Comparison of ENCODE assay signal across 16 cellular contexts in genomic region chr7:135539629-135540028, GRCh38. TPM values are rescaled to one million over a fixed set of nuclear protein-coding genes. Genes with fewer than 3 reads are reported as not detected.
A peak's percentile ranks its signal among the peaks of the same experiment; 100 is the strongest.
DNase-seq lines count a peak whose midpoint lies in the region; ATAC-seq, FAIRE-seq and TF ChIP-seq lines count a peak whose summit lies in the region.
"Had no signal": no experiment of that assay in that cellular context is flagged by ENCODE, and none has a peak within 500 bp of the region (broad histone marks: within the 10 kb centered on the region; RNA-seq: fewer than 3 reads in every experiment).

No MANE protein-coding gene starts in this region.

- TF ChIP-seq CTCF in WTC11 (IDR thresholded peaks at IDR 0.05) (no peak), esophagus muscularis mucosa (IDR thresholded peaks at IDR 0.05) (no peak), HepG2 (CRISPR knock-in tag; IDR thresholded peaks at IDR 0.05) (no peak), HFFc6 (IDR thresholded peaks at IDR 0.05) (no peak)

- H3K36me3 ChIP-seq in esophagus muscularis mucosa (no peaks in the 10 kb centered on the region), HepG2 (replicated peaks in 1 of 2; ENCODE audit: control insufficient read depth in 1 of 2, insufficient read depth in 2 of 2, low read length in 2 of 2) (no peaks in the 10 kb centered on the region), neuronal stem cell (replicated peaks in 1 of 2; ENCODE audit: control insufficient read depth in 2 of 2, insufficient read depth in 2 of 2, low read length in 2 of 2) (no peaks in the 10 kb centered on the region)

- no peak overlapping the region for H2BK120ac ChIP-seq in neuronal stem cell (ENCODE audit: low read depth, low read length)

- H2BK15ac ChIP-seq in neuronal stem cell (ENCODE audit: low read length), result no peak overlapping the region

- no peak overlapping the region for H2AFZ ChIP-seq in HepG2 (ENCODE audit: low read length)
- H2AFZ ChIP-seq in neuronal stem cell (ENCODE audit: low read length), result peak overlapping the region; percentile 67

- H3K27ac Mint-ChIP-seq in WTC11 (no peak overlapping the region; the same call in 1 of the 2 replicates), HFFc6 (no peak overlapping the region)
- H3K27ac Mint-ChIP-seq in stimulated activated effector memory CD8-positive, alpha-beta T cell treated with anti-CD3 and anti-CD28 coated beads, Interleukin-12 subunit alpha, Interleukin-12 subunit beta, amount 100 ng/mL, for 72 hours, result no peak overlapping the region
- H3K27ac Mint-ChIP-seq: CD4-positive, alpha-beta T cell had no signal

- H3K4me1 ChIP-seq in esophagus muscularis mucosa, result no peaks in the 10 kb centered on the region
- 0 out of 2 replicates have a peak, but pooled peaks cover 14% of the 10 kb centered on the region for H3K4me1 ChIP-seq in HepG2 (ENCODE audit: insufficient read depth, low read length)
- peaks cover 0 to 3% of the 10 kb centered on the region in 2 donors for H3K4me1 ChIP-seq in neuronal stem cell (ENCODE audit: control insufficient read depth in 2 of 2, insufficient read depth in 1 of 2, low read depth in 1 of 2, low read length in 2 of 2)
- H3K4me1 ChIP-seq: A549, Caco-2 had no signal

- no peak overlapping the region for H3K27ac ChIP-seq in esophagus muscularis mucosa (replicated peaks in 1 of 4)
- H3K27ac ChIP-seq in HepG2 (ENCODE audit: extremely low read length, insufficient read depth, low read length), result no peak overlapping the region
- H3K27ac ChIP-seq in neuronal stem cell (replicated peaks; ENCODE audit: low read length), result no peak overlapping the region
- H3K27ac ChIP-seq: A549, C4-2B had no signal

- H4K91ac ChIP-seq in neuronal stem cell (ENCODE audit: low read depth, low read length, poor library complexity), result no peak overlapping the region

- H3K23ac ChIP-seq in neuronal stem cell (ENCODE audit: low read depth, low read length, poor library complexity), result no peak overlapping the region

- no peak overlapping the region for H4K8ac ChIP-seq in neuronal stem cell (ENCODE audit: low read depth, low read length)

- no peaks in the 10 kb centered on the region for H3K27me3 ChIP-seq in esophagus muscularis mucosa
- H3K27me3 ChIP-seq in HepG2 (ENCODE audit: control insufficient read depth in 1 of 2, insufficient read depth in 2 of 2, low read length in 2 of 2), result no peaks in the 10 kb centered on the region
- H3K27me3 ChIP-seq in neuronal stem cell (ENCODE audit: control insufficient read depth in 3 of 3, insufficient read depth in 3 of 3, low read depth in 1 of 3, low read length in 3 of 3), result no peaks in the 10 kb centered on the region

- H3K9me3 Mint-ChIP-seq in WTC11 (peaks cover 5% of the 10 kb centered on the region), HFFc6 (no peaks in the 10 kb centered on the region)
- H3K9me3 Mint-ChIP-seq in stimulated activated effector memory CD8-positive, alpha-beta T cell treated with anti-CD3 and anti-CD28 coated beads, Interleukin-12 subunit alpha, Interleukin-12 subunit beta, amount 100 ng/mL, for 72 hours, result no peaks in the 10 kb centered on the region
- H3K9me3 Mint-ChIP-seq: CD4-positive, alpha-beta T cell had no signal

- H2BK5ac ChIP-seq in neuronal stem cell (ENCODE audit: low read length), result no peak overlapping the region

- H3K4me3 ChIP-seq in esophagus muscularis mucosa (no peak overlapping the region), HepG2 (replicated peaks in 1 of 3; ENCODE audit: insufficient read depth in 1 of 3, low read depth in 2 of 3, low read length in 3 of 3) (no peak overlapping the region), neuronal stem cell (ENCODE audit: low read length in 2 of 2) (no peak overlapping the region)
- H3K4me3 ChIP-seq: A549 had no signal

- FAIRE-seq in HepG2 (lab: Jason Lieb, UNC), result no peak
- FAIRE-seq: A549, D721Med, H54 had no signal

- H3K4me1 Mint-ChIP-seq in WTC11, result no peaks in the 10 kb centered on the region; the same call in 1 of the 2 replicates
- H3K4me1 Mint-ChIP-seq in stimulated activated effector memory CD8-positive, alpha-beta T cell treated with anti-CD3 and anti-CD28 coated beads, Interleukin-12 subunit alpha, Interleukin-12 subunit beta, amount 100 ng/mL, for 72 hours, result no peaks in the 10 kb centered on the region
- no peaks in the 10 kb centered on the region for H3K4me1 Mint-ChIP-seq in HFFc6 (ENCODE audit: low read depth)

- intact Hi-C loops in esophagus muscularis mucosa (cut with DNase I), result no loop called here
- intact Hi-C loops in HepG2 (cut with micrococcal nuclease; ENCODE audit: unreplicated experiment), result no loop called here

- no peak for DNase-seq in WTC11 (ENCODE audit: low spot score)
- DNase-seq in esophagus muscularis mucosa (ENCODE audit: extremely low spot score), result peak; percentile 39
- no peak for DNase-seq in HepG2 (ENCODE audit: low spot score)
- DNase-seq in neuronal stem cell (ENCODE audit: low spot score), result no peak
- DNase-seq in stimulated activated effector memory CD8-positive, alpha-beta T cell treated with anti-CD3 and anti-CD28 coated beads, Interleukin-12 subunit alpha, Interleukin-12 subunit beta, amount 100 ng/mL, for 72 hours (ENCODE audit: low spot score in 2 of 2), result no peak
- no peak for DNase-seq in NCI-H2196 treated with DMSO at 0.1 percent for 48 hours (lab: John Stamatoyannopoulos, UW; ENCODE audit: unreplicated experiment)
- no peak for DNase-seq in HFFc6
- no peak for DNase-seq in globus pallidus (ENCODE audit: low spot score)
- DNase-seq: AML-193; Caco-2; CD4-positive, alpha-beta T cell; GF-D8 had no signal

- WGBS in esophagus muscularis mucosa, result 95% methylated on average over 2 of the region's 2 CpGs
- WGBS in HepG2 (ENCODE audit: low lambda C conversion rate), result 5% methylated on average over 2 of the region's 2 CpGs
- WGBS in neuronal stem cell (ENCODE audit: extremely low coverage in 2 of 2, insufficient read length in 2 of 2, insufficient replicate concordance in 1 of 2), 2 donors, result no CpG with 5 or more reads among the region's 2 CpGs

- in situ Hi-C loops in HepG2 (cut with HindIII; ENCODE audit: extremely low pct_ligation_motif_present, low pct_unique_long_range_greater_than_20kb), result no loop called here

- H2AK5ac ChIP-seq in neuronal stem cell (ENCODE audit: low read depth, low read length), result no peak overlapping the region

- H3K9me3 ChIP-seq in esophagus muscularis mucosa (no peaks in the 10 kb centered on the region), HepG2 (ENCODE audit: low read length) (no peaks in the 10 kb centered on the region), neuronal stem cell (replicated peaks in 1 of 2; ENCODE audit: control insufficient read depth in 2 of 2, insufficient read depth in 1 of 2, low read depth in 1 of 2, low read length in 2 of 2) (peaks cover 0 to 2% of the 10 kb centered on the region in 2 donors)
- H3K9me3 ChIP-seq: A549 had no signal

- TF ChIP-seq RAD21 in HepG2 (CRISPR knock-in tag; IDR thresholded peaks at IDR 0.05), result no peak

- H3K4me3 Mint-ChIP-seq in WTC11, result no peak overlapping the region
- H3K4me3 Mint-ChIP-seq in stimulated activated effector memory CD8-positive, alpha-beta T cell treated with anti-CD3 and anti-CD28 coated beads, Interleukin-12 subunit alpha, Interleukin-12 subunit beta, amount 100 ng/mL, for 72 hours, result no peak overlapping the region
- no peak overlapping the region for H3K4me3 Mint-ChIP-seq in HFFc6
- H3K4me3 Mint-ChIP-seq: CD4-positive, alpha-beta T cell had no signal

- H3K36me3 Mint-ChIP-seq in WTC11, result no peaks in the 10 kb centered on the region
- H3K36me3 Mint-ChIP-seq in stimulated activated effector memory CD8-positive, alpha-beta T cell treated with anti-CD3 and anti-CD28 coated beads, Interleukin-12 subunit alpha, Interleukin-12 subunit beta, amount 100 ng/mL, for 72 hours, result no peaks in the 10 kb centered on the region
- no peaks in the 10 kb centered on the region for H3K36me3 Mint-ChIP-seq in HFFc6 (ENCODE audit: low read depth)

- CTCF ChIA-PET in WTC11 (lab: Charles Lee), result no interaction called here
- CTCF ChIA-PET in HepG2 (lab: Yijun Ruan, JAX; ENCODE audit: low intra/inter-chr PET ratio, low total read pairs), result no interaction called here

- no peak for TF ChIP-seq POLR2A in esophagus muscularis mucosa (IDR thresholded peaks at IDR 0.05; ENCODE audit: low read depth)
- TF ChIP-seq POLR2A in HepG2 (IDR thresholded peaks at IDR 0.05; ENCODE audit: insufficient read depth in 1 of 2, low read depth in 2 of 2, low read length in 2 of 2), result no peak

- BruUV-seq in HepG2 (replicated peaks; lab: Mats Ljungman, UMichigan), result no TSS peak

- H3K14ac ChIP-seq in neuronal stem cell (ENCODE audit: low read length), result no peak overlapping the region

- no peaks in the 10 kb centered on the region for H3K79me1 ChIP-seq in neuronal stem cell (ENCODE audit: low read depth, low read length)

- no peaks in the 10 kb centered on the region for H4K20me1 ChIP-seq in HepG2 (ENCODE audit: insufficient read depth, low read length)

- POLR2A ChIA-PET in WTC11 (lab: Charles Lee), result no interaction called here
- POLR2A ChIA-PET in HepG2 (lab: Yijun Ruan, JAX), result no interaction called here

- no peaks in the 10 kb centered on the region for H3K79me2 ChIP-seq in HepG2 (ENCODE audit: insufficient read depth, low read length)

- no peak overlapping the region for H3K4ac ChIP-seq in neuronal stem cell (ENCODE audit: low read length)

- H3K18ac ChIP-seq in neuronal stem cell (ENCODE audit: low read length), result no peak overlapping the region

- no peaks in the 10 kb centered on the region; the same call in 1 of the 2 replicates for H3K27me3 Mint-ChIP-seq in WTC11 (ENCODE audit: low read depth)
- peaks cover 15% of the 10 kb centered on the region for H3K27me3 Mint-ChIP-seq in HFFc6 (ENCODE audit: insufficient read depth)

- TF ChIP-seq EP300 in esophagus muscularis mucosa (IDR thresholded peaks at IDR 0.05) (no peak), HepG2 (IDR thresholded peaks at IDR 0.05; ENCODE audit: low read depth in 2 of 2, low read length in 2 of 2) (no peak), HepG2 (CRISPR knock-in tag; IDR thresholded peaks at IDR 0.05; ENCODE audit: borderline replicate concordance) (no peak)

- no peak overlapping the region for H2BK12ac ChIP-seq in neuronal stem cell (ENCODE audit: low read length)

- peak; percentile 34; the same call in 1 of the 2 replicates for ATAC-seq in WTC11
- peak; percentile 66 for ATAC-seq in HepG2
- no peak for ATAC-seq in stimulated activated effector memory CD8-positive, alpha-beta T cell treated with anti-CD3 and anti-CD28 coated beads, Interleukin-12 subunit alpha, Interleukin-12 subunit beta, amount 100 ng/mL, for 72 hours
- ATAC-seq: A549 had no signal

- no peak overlapping the region for H3K4me2 ChIP-seq in HepG2 (ENCODE audit: low read depth, low read length)
- H3K4me2 ChIP-seq in neuronal stem cell (ENCODE audit: insufficient read depth, low read length, poor library complexity, severe bottlenecking), result no peak overlapping the region
- H3K4me2 ChIP-seq: A549 had no signal

- H3K9ac ChIP-seq in HepG2 (ENCODE audit: insufficient read depth, low read depth, low read length) (no peak overlapping the region), neuronal stem cell (ENCODE audit: low read depth, low read length, poor library complexity) (no peak overlapping the region)

RNA-seq across cellular contexts. Expression of gene NUP205, which starts 18.1 kb away (rescaled TPM):
- 138 to 171 TPM (median 149 TPM) in 3 replicates for total RNA-seq in WTC11 (2021)
- total RNA-seq in esophagus muscularis mucosa, result 10 to 100 TPM; 23.3 to 39.9 (median 34.7) TPM
- total RNA-seq in HepG2 (2016; rRNA removed; fragmentation: Illumina TruSeq; extraction: Trizol), result 87.2 and 123 TPM in 2 replicates
- 17.6 and 18.9 TPM in 2 replicates for total RNA-seq in HepG2 (2016; cell fraction: cytosol; rRNA removed; fragmentation: Illumina TruSeq; extraction: Trizol; ENCODE audit: low read depth)
- total RNA-seq in HepG2 (2016; cell fraction: insoluble cytoplasmic fraction; rRNA removed; fragmentation: Illumina TruSeq; extraction: Trizol), result 87.4 and 114 TPM in 2 replicates
- 27.1 and 31.8 TPM in 2 replicates for total RNA-seq in HepG2 (2016; cell fraction: membrane; rRNA removed; fragmentation: Illumina TruSeq; extraction: Trizol)
- total RNA-seq in HepG2 (2016; cell fraction: nucleus; rRNA removed; fragmentation: Illumina TruSeq; extraction: Trizol), result 81.3 and 84.2 TPM in 2 replicates
- 31.2 and 46.2 TPM in 2 replicates for polyA plus RNA-seq in HepG2 (2011; rRNA removed)
- polyA plus RNA-seq in HepG2 (2011; cell fraction: cytosol; rRNA removed), result 25.5 and 29.0 TPM in 2 replicates
- 31.8 and 35.5 TPM in 2 replicates for polyA plus RNA-seq in HepG2 (2011; cell fraction: nucleus; rRNA removed)
- polyA plus RNA-seq in HepG2 (2012), result 23.8 and 29.2 TPM in 2 replicates
- 3.5 and 3.6 TPM in 2 replicates for polyA plus RNA-seq in HepG2 (2016; cell fraction: cytosol; fragmentation: Illumina TruSeq; extraction: Trizol; ENCODE audit: low read depth)
- 76.0 and 81.2 TPM in 2 replicates for polyA plus RNA-seq in HepG2 (2016; cell fraction: insoluble cytoplasmic fraction; fragmentation: Illumina TruSeq; extraction: Trizol; ENCODE audit: low read depth)
- 9.6 and 11.5 TPM in 2 replicates for polyA plus RNA-seq in HepG2 (2016; cell fraction: membrane; fragmentation: Illumina TruSeq; extraction: Trizol; ENCODE audit: low read depth)
- 94.6 and 95.0 TPM in 2 replicates for polyA plus RNA-seq in HepG2 (2016; cell fraction: nucleus; fragmentation: Illumina TruSeq; extraction: Trizol; ENCODE audit: insufficient read depth, low read depth)
- 55.5 and 185 TPM in 2 replicates for polyA minus RNA-seq in HepG2 (2011; rRNA and poly(A)+ RNA removed; ENCODE audit: low replicate concordance)
- polyA minus RNA-seq in HepG2 (2011; cell fraction: cytosol; rRNA and poly(A)+ RNA removed), result 36.1 and 39.6 TPM in 2 replicates
- polyA minus RNA-seq in HepG2 (2011; cell fraction: nucleus; rRNA and poly(A)+ RNA removed), result 59.9 and 64.2 TPM in 2 replicates
- polyA plus RNA-seq in neuronal stem cell (2013, experiment 1 of 2), result 90.3 TPM
- 93.1 TPM for polyA plus RNA-seq in neuronal stem cell (2013, experiment 2 of 2)
- total RNA-seq in HFFc6 (2021; fragmentation: NEBNext Ultra II Directional; extraction: Animal tissue kit (Norgen Biotek cat#: 25700)), result 10 to 100 TPM; 32.3 to 54.7 (median 49.9) TPM

RNA-seq across cellular contexts. Expression of gene CNOT4, which starts 29.7 kb away (rescaled TPM):
- total RNA-seq in WTC11 (2021), result 14.6 to 19.7 TPM (median 19.2 TPM) in 3 replicates
- total RNA-seq in esophagus muscularis mucosa, result 10 to 100 TPM; 18.6 to 28.7 (median 26.4) TPM
- total RNA-seq in HepG2 (2016; rRNA removed; fragmentation: Illumina TruSeq; extraction: Trizol), result 7.4 and 11.5 TPM in 2 replicates
- total RNA-seq in HepG2 (2016; cell fraction: cytosol; rRNA removed; fragmentation: Illumina TruSeq; extraction: Trizol; ENCODE audit: low read depth), result 2.7 and 3.3 TPM in 2 replicates
- total RNA-seq in HepG2 (2016; cell fraction: insoluble cytoplasmic fraction; rRNA removed; fragmentation: Illumina TruSeq; extraction: Trizol), result 6.5 and 9.3 TPM in 2 replicates
- 6.5 and 6.8 TPM in 2 replicates for total RNA-seq in HepG2 (2016; cell fraction: membrane; rRNA removed; fragmentation: Illumina TruSeq; extraction: Trizol)
- total RNA-seq in HepG2 (2016; cell fraction: nucleus; rRNA removed; fragmentation: Illumina TruSeq; extraction: Trizol), result 15.9 and 18.5 TPM in 2 replicates
- 7.6 and 8.4 TPM in 2 replicates for polyA plus RNA-seq in HepG2 (2011; rRNA removed)
- 4.1 and 5.8 TPM in 2 replicates for polyA plus RNA-seq in HepG2 (2011; cell fraction: cytosol; rRNA removed)
- polyA plus RNA-seq in HepG2 (2011; cell fraction: nucleus; rRNA removed), result 6.9 and 7.2 TPM in 2 replicates
- 6.3 and 7.7 TPM in 2 replicates for polyA plus RNA-seq in HepG2 (2012)
- polyA plus RNA-seq in HepG2 (2016; cell fraction: cytosol; fragmentation: Illumina TruSeq; extraction: Trizol; ENCODE audit: low read depth), result 1.2 and 1.4 TPM in 2 replicates
- 9.6 and 10.8 TPM in 2 replicates for polyA plus RNA-seq in HepG2 (2016; cell fraction: insoluble cytoplasmic fraction; fragmentation: Illumina TruSeq; extraction: Trizol; ENCODE audit: low read depth)
- polyA plus RNA-seq in HepG2 (2016; cell fraction: membrane; fragmentation: Illumina TruSeq; extraction: Trizol; ENCODE audit: low read depth), result 2.7 and 3.8 TPM in 2 replicates
- polyA plus RNA-seq in HepG2 (2016; cell fraction: nucleus; fragmentation: Illumina TruSeq; extraction: Trizol; ENCODE audit: insufficient read depth, low read depth), result 9.5 and 10.3 TPM in 2 replicates
- 16.7 and 23.5 TPM in 2 replicates for polyA minus RNA-seq in HepG2 (2011; rRNA and poly(A)+ RNA removed; ENCODE audit: low replicate concordance)
- polyA minus RNA-seq in HepG2 (2011; cell fraction: cytosol; rRNA and poly(A)+ RNA removed), result 7.1 and 8.0 TPM in 2 replicates
- 43.4 and 52.3 TPM in 2 replicates for polyA minus RNA-seq in HepG2 (2011; cell fraction: nucleus; rRNA and poly(A)+ RNA removed)
- polyA plus RNA-seq in neuronal stem cell (2013, experiment 1 of 2), result 25.1 TPM
- 25.6 TPM for polyA plus RNA-seq in neuronal stem cell (2013, experiment 2 of 2)
- 10 to 100 TPM; 23.2 to 27.3 (median 25.1) TPM for total RNA-seq in HFFc6 (2021; fragmentation: NEBNext Ultra II Directional; extraction: Animal tissue kit (Norgen Biotek cat#: 25700))
